ENCODE assay signal across 14 cellular contexts in genomic region chr11:7538023-7538422, GRCh38. TPM values are rescaled to one million over a fixed set of nuclear protein-coding genes. Genes with fewer than 3 reads are reported as not detected.
DNase-seq lines count a peak whose midpoint lies in the region; ATAC-seq lines count a peak whose summit lies in the region.
"Had no signal": no experiment of that assay in that cellular context is flagged by ENCODE, and none has a peak within 500 bp of the region (broad histone marks: within the 10 kb centered on the region; RNA-seq: fewer than 3 reads in every experiment).

No MANE protein-coding gene starts in this region.

- no peaks in the 10 kb centered on the region for H3K9me3 Mint-ChIP-seq in T-helper 2 cell treated with Interferon-gamma antibody and Interleukin-4, amounts not matched to agents 5 μg/mL and 100 μg/mL, for 36 hours

- H3K9me3 ChIP-seq in skeletal muscle tissue (ENCODE audit: control insufficient read depth in 3 of 3, low read length in 3 of 3) = no peaks in the 10 kb centered on the region

- peak; percentile 56 for ATAC-seq in Right ventricle myocardium superior (ENCODE audit: poor library complexity)
- ATAC-seq in GM18861 (IDR thresholded peaks at IDR 0.05; ENCODE audit: unreplicated experiment) = no peak
- no peak for ATAC-seq in HG03342 (IDR thresholded peaks at IDR 0.05; ENCODE audit: unreplicated experiment)
- ATAC-seq in HG02798 (IDR thresholded peaks at IDR 0.05; ENCODE audit: poor library complexity, unreplicated experiment) = no peak
- ATAC-seq in HG03460 (IDR thresholded peaks at IDR 0.05; ENCODE audit: unreplicated experiment) = no peak

- intact Hi-C loops in Right ventricle myocardium superior (cut with DNase I) = no loop called here

- H3K27ac ChIP-seq in skeletal muscle tissue (ENCODE audit: low read depth, low read length) = peak overlapping the region; percentile 57

- H3K27me3 Mint-ChIP-seq in T-helper 2 cell treated with Interferon-gamma antibody and Interleukin-4, amounts not matched to agents 5 μg/mL and 100 μg/mL, for 36 hours (ENCODE audit: low read depth) = peaks cover 29% of the 10 kb centered on the region

- DNase-seq in EH (ENCODE audit: low read depth) (peak; percentile 7), Right ventricle myocardium superior (peak; percentile 56)
- DNase-seq in T-helper 2 cell treated with Interferon-gamma antibody and Interleukin-4, amounts not matched to agents 5 μg/mL and 100 μg/mL, for 36 hours (ENCODE audit: low spot score) = no peak
- DNase-seq: glutamatergic neuron, NCI-H446 treated with DMSO at 0.1 percent for 48 hours, RPMI8226 had no signal

- no peak overlapping the region for H3K9ac ChIP-seq in skeletal muscle tissue (ENCODE audit: low read depth in 1 of 3, low read length in 3 of 3)

- peak overlapping the region; percentile 1 to 33 (median 25) for H3K4me3 ChIP-seq in skeletal muscle tissue (ENCODE audit: low read length in 3 of 3)
- H3K4me3 ChIP-seq: coronary artery, lung had no signal

- H3K4me1 ChIP-seq in skeletal muscle tissue (ENCODE audit: control insufficient read depth in 3 of 3, insufficient read depth in 3 of 3, low read length in 3 of 3) = peaks cover 21 to 54% (median 30%) of the 10 kb centered on the region in 3 donors

- no peaks in the 10 kb centered on the region for H3K36me3 ChIP-seq in skeletal muscle tissue (ENCODE audit: control insufficient read depth in 3 of 3, insufficient read depth in 3 of 3, low read length in 3 of 3)

- H3K27ac Mint-ChIP-seq in T-helper 2 cell treated with Interferon-gamma antibody and Interleukin-4, amounts not matched to agents 5 μg/mL and 100 μg/mL, for 36 hours = no peak overlapping the region

- H3K27me3 ChIP-seq in skeletal muscle tissue (ENCODE audit: control insufficient read depth in 3 of 3, insufficient read depth in 3 of 3, low read length in 3 of 3) = no peaks in the 10 kb centered on the region

- H3K36me3 Mint-ChIP-seq in T-helper 2 cell treated with Interferon-gamma antibody and Interleukin-4, amounts not matched to agents 5 μg/mL and 100 μg/mL, for 36 hours (ENCODE audit: low read depth) = no peaks in the 10 kb centered on the region

- peak overlapping the region; percentile 54 for H3K4me3 Mint-ChIP-seq in T-helper 2 cell treated with Interferon-gamma antibody and Interleukin-4, amounts not matched to agents 5 μg/mL and 100 μg/mL, for 36 hours

- H3K4me1 Mint-ChIP-seq in T-helper 2 cell treated with Interferon-gamma antibody and Interleukin-4, amounts not matched to agents 5 μg/mL and 100 μg/mL, for 36 hours (ENCODE audit: low read depth) = peaks cover 12% of the 10 kb centered on the region

RNA-seq across cellular contexts. Expression of gene PPFIBP2, which starts 24.2 kb away (rescaled TPM):
- total RNA-seq in Right ventricle myocardium superior (26.5 TPM), skeletal muscle tissue (65.8 TPM)

RNA-seq across cellular contexts. Expression of gene OLFML1, which starts 52.7 kb away (rescaled TPM):
- total RNA-seq in Right ventricle myocardium superior (6.5 TPM), skeletal muscle tissue (29.2 TPM)
- total RNA-seq: renal cortical epithelial cell had no signal
